13 cellular contexts compared by ENCODE assay signal in the genomic region with DNA sequence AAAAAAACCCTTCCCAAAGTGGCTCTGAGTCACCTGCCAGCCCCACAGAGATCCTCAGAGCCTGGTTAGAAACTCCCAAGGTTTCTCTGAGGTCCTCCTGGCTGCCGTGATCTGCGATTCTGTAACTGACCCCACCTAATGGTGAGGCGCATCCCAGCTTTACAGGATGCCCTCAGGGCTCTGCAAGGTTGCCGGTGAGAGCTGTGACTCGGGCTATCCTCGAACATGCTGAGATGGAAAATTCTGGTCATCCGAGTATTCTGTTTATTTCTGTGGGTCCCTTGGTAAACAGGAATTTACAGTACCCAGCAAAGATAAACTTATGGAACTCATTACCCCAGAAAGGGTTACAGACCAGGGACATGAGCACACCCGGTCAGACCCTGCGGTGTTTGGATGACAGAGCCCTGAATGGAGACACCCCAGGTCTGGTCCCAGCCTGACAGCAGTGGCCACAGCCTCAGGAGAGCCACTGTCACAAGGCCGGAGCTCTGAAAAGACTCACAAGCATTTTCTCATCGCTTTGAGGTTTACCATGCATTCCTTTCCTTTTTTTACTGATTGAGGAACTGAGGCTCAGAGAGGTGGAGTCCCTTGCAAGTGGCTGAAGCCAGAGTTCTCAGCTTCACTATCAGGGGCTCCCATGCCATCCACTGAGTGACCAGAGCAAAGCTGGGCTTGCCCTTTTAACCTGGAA. TPM values are rescaled to one million over a fixed set of nuclear protein-coding genes. Genes with fewer than 3 reads are reported as not detected.
A peak's percentile ranks its signal among the peaks of the same experiment; 100 is the strongest.
DNase-seq lines count a peak whose midpoint lies in the region; ATAC-seq and TF ChIP-seq lines count a peak whose summit lies in the region.
"Had no signal": no experiment of that assay in that cellular context is flagged by ENCODE, and none has a peak within 500 bp of the region (broad histone marks: within the 10 kb centered on the region; RNA-seq: fewer than 3 reads in every experiment).

No MANE protein-coding gene starts in this region.

- H3K36me3 ChIP-seq in tibial artery, result no peaks in the 10 kb centered on the region
- H3K36me3 ChIP-seq: left ventricle myocardium inferior had no signal

- peaks cover 3% of the 10 kb centered on the region for H3K36me3 Mint-ChIP-seq in activated naive CD4-positive, alpha-beta T cell treated with anti-CD3 and anti-CD28 coated beads, Interleukin-2, amount 10 ng/mL, durations not matched to agents 7 days and 5 days
- H3K36me3 Mint-ChIP-seq: IgD-negative memory B cell had no signal

- TF ChIP-seq CTCF in GM12865 (IDR thresholded peaks at IDR 0.05; ENCODE audit: insufficient read depth, low read depth, low read length, missing control alignments), result no peak
- no peak for TF ChIP-seq CTCF in fibroblast of villous mesenchyme (IDR thresholded peaks at IDR 0.05; ENCODE audit: insufficient read depth, low read depth, low read length)
- no peak for TF ChIP-seq CTCF in tibial artery (IDR thresholded peaks at IDR 0.05)

- H3K27me3 ChIP-seq in tibial artery, result peaks cover 0 to 17% of the 10 kb centered on the region in 2 donors

- no peaks in the 10 kb centered on the region for H3K4me1 ChIP-seq in tibial artery
- H3K4me1 ChIP-seq: left ventricle myocardium inferior had no signal

- H3K27ac Mint-ChIP-seq in activated naive CD4-positive, alpha-beta T cell treated with anti-CD3 and anti-CD28 coated beads, Interleukin-2, amount 10 ng/mL, durations not matched to agents 7 days and 5 days, result no peak overlapping the region
- H3K27ac Mint-ChIP-seq: IgD-negative memory B cell had no signal

- DNase-seq in AG20443 (ENCODE audit: low spot score) (peak; percentile 32), GM12865 (ENCODE audit: low read depth) (peak; percentile 35), RPMI8226 (peak; percentile 58), fibroblast of villous mesenchyme (ENCODE audit: low read depth) (peak; percentile 71), tibial artery (no peak)
- DNase-seq in activated CD4-positive, CD25-positive, alpha-beta regulatory T cell treated with anti-CD3 and anti-CD28 coated beads, Interleukin-2, amount 50 U/mL, for 72 hours, result no peak
- no peak for DNase-seq in activated naive CD4-positive, alpha-beta T cell treated with anti-CD3 and anti-CD28 coated beads, Interleukin-2, amount 10 ng/mL, durations not matched to agents 7 days and 5 days
- DNase-seq: anterior cingulate cortex; left ventricle myocardium inferior; NCI-H524 treated with DMSO at 0.1 percent for 48 hours; stimulated activated CD8-positive, alpha-beta memory T cell treated with anti-CD3 and anti-CD28 coated beads, Interleukin-4, amount 100 ng/mL, for 48 hours had no signal

- no peak overlapping the region for H3K27ac ChIP-seq in tibial artery
- H3K27ac ChIP-seq: left ventricle myocardium inferior had no signal

- H3K9me3 ChIP-seq in tibial artery, result no peaks in the 10 kb centered on the region
- H3K9me3 ChIP-seq: left ventricle myocardium inferior had no signal

- H3K27me3 Mint-ChIP-seq in activated naive CD4-positive, alpha-beta T cell treated with anti-CD3 and anti-CD28 coated beads, Interleukin-2, amount 10 ng/mL, durations not matched to agents 7 days and 5 days, result peaks cover 6% of the 10 kb centered on the region

- H3K4me1 Mint-ChIP-seq in activated naive CD4-positive, alpha-beta T cell treated with anti-CD3 and anti-CD28 coated beads, Interleukin-2, amount 10 ng/mL, durations not matched to agents 7 days and 5 days, result peaks cover 95% of the 10 kb centered on the region

- intact Hi-C loops in tibial artery (cut with DNase I; ENCODE audit: low total_unique reads), result no loop called here

- H3K9me3 Mint-ChIP-seq in activated naive CD4-positive, alpha-beta T cell treated with anti-CD3 and anti-CD28 coated beads, Interleukin-2, amount 10 ng/mL, durations not matched to agents 7 days and 5 days, result no peaks in the 10 kb centered on the region
- H3K9me3 Mint-ChIP-seq: IgD-negative memory B cell had no signal

- CTCF ChIA-PET in activated naive CD4-positive, alpha-beta T cell treated with anti-CD3 and anti-CD28 coated beads, Interleukin-2, amount 10 ng/mL, durations not matched to agents 7 days and 5 days (lab: Charles Lee), result interaction anchor here (1.3 to 1.8 kb wide), 2 partner anchors 56 to 116 kb away, joined by 3 to 5 read pairs; no protein-coding TSS in a partner anchor

- H3K4me3 ChIP-seq in GM12865 (ENCODE audit: low read depth, low read length) (no peak overlapping the region), fibroblast of villous mesenchyme (ENCODE audit: low read depth, low read length) (no peak overlapping the region), tibial artery (no peak overlapping the region)
- H3K4me3 ChIP-seq: left ventricle myocardium inferior had no signal

- H3K4me3 Mint-ChIP-seq in activated naive CD4-positive, alpha-beta T cell treated with anti-CD3 and anti-CD28 coated beads, Interleukin-2, amount 10 ng/mL, durations not matched to agents 7 days and 5 days, result no peak overlapping the region

- ATAC-seq in GM21737 (IDR thresholded peaks at IDR 0.05; ENCODE audit: unreplicated experiment), result no peak

RNA-seq across cellular contexts. Expression of a gene that starts 22.2 kb away (rescaled TPM):
- total RNA-seq in fibroblast of villous mesenchyme, result 7.4 and 7.8 TPM in 2 replicates

RNA-seq across cellular contexts. Expression of a gene that starts 42.3 kb away (rescaled TPM):
- total RNA-seq in fibroblast of villous mesenchyme, result 0.43 TPM in 1 of 2 replicates, not detected in the other
- total RNA-seq: left ventricle myocardium inferior had no signal

Comparison
In these comparisons a context has a peak if more than half of its experiments do, and no peak if none do; other contexts are left out.
1. DNase-seq: peak in AG20443 (single experiment), GM12865 (single experiment), RPMI8226 (single experiment) and fibroblast of villous mesenchyme (single experiment); none in activated CD4-positive, CD25-positive, alpha-beta regulatory T cell treated with anti-CD3 and anti-CD28 coated beads, Interleukin-2, amount 50 U/mL, for 72 hours (single experiment), tibial artery (0 of 2) and activated naive CD4-positive, alpha-beta T cell treated with anti-CD3 and anti-CD28 coated beads, Interleukin-2, amount 10 ng/mL, durations not matched to agents 7 days and 5 days (single experiment).